ENCODE assay signal across 2 cellular contexts in genomic region chr18:47893939-47894699, GRCh38.
TF ChIP-seq lines count a peak whose summit lies in the region.

No MANE protein-coding gene starts in this region.

TF ChIP-seq in IMR-90, 13 proteins besides CTCF, POLR2A, EP300 and RAD21:
- TF ChIP-seq FOS (IDR thresholded peaks at IDR 0.05; ENCODE audit: low read depth, low read length) (no peak), CEBPB (IDR thresholded peaks at IDR 0.05; ENCODE audit: low read depth, low read length) (no peak), CHD1 (IDR thresholded peaks at IDR 0.05; ENCODE audit: low read depth, low read length) (no peak), NFE2L2 (IDR thresholded peaks at IDR 0.05; ENCODE audit: low read depth, low read length) (no peak), BHLHE40 (IDR thresholded peaks at IDR 0.05; ENCODE audit: low read depth, low read length) (no peak), MAZ (IDR thresholded peaks at IDR 0.05; ENCODE audit: borderline replicate concordance, low read depth, low read length) (no peak), MAFK (IDR thresholded peaks at IDR 0.05; ENCODE audit: low read depth, low read length) (no peak), RCOR1 (IDR thresholded peaks at IDR 0.05; ENCODE audit: insufficient replicate concordance, low read length) (no peak), RFX5 (IDR thresholded peaks at IDR 0.05; ENCODE audit: low read depth, low read length) (no peak), MXI1 (IDR thresholded peaks at IDR 0.05; ENCODE audit: borderline replicate concordance, low read depth, low read length) (no peak), SMC3 (IDR thresholded peaks at IDR 0.05; ENCODE audit: low read depth, low read length) (no peak)
- TF ChIP-seq, protein P1, sequence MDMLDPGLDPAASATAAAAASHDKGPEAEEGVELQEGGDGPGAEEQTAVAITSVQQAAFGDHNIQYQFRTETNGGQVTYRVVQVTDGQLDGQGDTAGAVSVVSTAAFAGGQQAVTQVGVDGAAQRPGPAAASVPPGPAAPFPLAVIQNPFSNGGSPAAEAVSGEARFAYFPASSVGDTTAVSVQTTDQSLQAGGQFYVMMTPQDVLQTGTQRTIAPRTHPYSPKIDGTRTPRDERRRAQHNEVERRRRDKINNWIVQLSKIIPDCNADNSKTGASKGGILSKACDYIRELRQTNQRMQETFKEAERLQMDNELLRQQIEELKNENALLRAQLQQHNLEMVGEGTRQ (IDR thresholded peaks at IDR 0.05; ENCODE audit: low read depth, low read length): no peak
- TF ChIP-seq, protein P2, sequence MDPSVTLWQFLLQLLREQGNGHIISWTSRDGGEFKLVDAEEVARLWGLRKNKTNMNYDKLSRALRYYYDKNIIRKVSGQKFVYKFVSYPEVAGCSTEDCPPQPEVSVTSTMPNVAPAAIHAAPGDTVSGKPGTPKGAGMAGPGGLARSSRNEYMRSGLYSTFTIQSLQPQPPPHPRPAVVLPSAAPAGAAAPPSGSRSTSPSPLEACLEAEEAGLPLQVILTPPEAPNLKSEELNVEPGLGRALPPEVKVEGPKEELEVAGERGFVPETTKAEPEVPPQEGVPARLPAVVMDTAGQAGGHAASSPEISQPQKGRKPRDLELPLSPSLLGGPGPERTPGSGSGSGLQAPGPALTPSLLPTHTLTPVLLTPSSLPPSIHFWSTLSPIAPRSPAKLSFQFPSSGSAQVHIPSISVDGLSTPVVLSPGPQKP (IDR thresholded peaks at IDR 0.05; ENCODE audit: borderline replicate concordance, low read depth, low read length): no peak

TF ChIP-seq in K562, 482 proteins besides CTCF, POLR2A, EP300 and RAD21:
- TF ChIP-seq MYC (IDR thresholded peaks at IDR 0.05; ENCODE audit: low read depth, low read length) (no peak), MYC (CRISPR knock-in tag; IDR thresholded peaks at IDR 0.05; ENCODE audit: borderline replicate concordance, low read depth) (no peak), TCF3 (CRISPR knock-in tag; IDR thresholded peaks at IDR 0.05) (peak; percentile 45), KHSRP (IDR thresholded peaks at IDR 0.05) (no peak), DPF2 (IDR thresholded peaks at IDR 0.05) (peak; percentile 22; the same call in 1 of the 2 replicates), CBFA2T3 (IDR thresholded peaks at IDR 0.05) (peak; percentile 77), ZNF431 (CRISPR knock-in tag; IDR thresholded peaks at IDR 0.05) (no peak), MEF2A (IDR thresholded peaks at IDR 0.05; ENCODE audit: control insufficient read depth, low read depth, low read length) (peak; percentile 59; the same call in 1 of the 2 replicates), CCNT2 (IDR thresholded peaks at IDR 0.05; ENCODE audit: borderline replicate concordance, extremely low read depth, insufficient read length, low read depth, low read length) (no peak), EHMT2 (IDR thresholded peaks at IDR 0.05) (no peak), TBL1XR1 (IDR thresholded peaks at IDR 0.05; ENCODE audit: low read length in 2 of 2) (0 out of 4 replicates have a peak, but pooled peaks of 1 of the 2 experiments have one; percentile 21), ARID1B (IDR thresholded peaks at IDR 0.05) (peak; percentile 34; the same call in 1 of the 2 replicates), NFYB (IDR thresholded peaks at IDR 0.05; ENCODE audit: extremely low read depth, insufficient read length) (no peak), SRSF3 (IDR thresholded peaks at IDR 0.05; ENCODE audit: insufficient read depth, low read length) (no peak), YY1 (IDR thresholded peaks at IDR 0.05; ENCODE audit: borderline replicate concordance in 1 of 3, control insufficient read depth in 1 of 3, extremely low read depth in 1 of 3, insufficient read depth in 3 of 3, insufficient read length in 1 of 3, insufficient replicate concordance in 2 of 3, low read depth in 1 of 3, low read length in 2 of 3) (peak in 1 of 3 experiments; percentile 18), PML (IDR thresholded peaks at IDR 0.05; ENCODE audit: low read length) (no peak), CBFA2T2 (conservative IDR thresholded peaks at IDR 0.05) (peak; percentile 50), MEIS2 (IDR thresholded peaks at IDR 0.05; ENCODE audit: partially characterized antibody) (peak; percentile 16), LCOR (CRISPR knock-in tag; IDR thresholded peaks at IDR 0.05) (no peak), TEAD4 (IDR thresholded peaks at IDR 0.05; ENCODE audit: low read length) (0 out of 2 replicates have a peak, but pooled peaks have one; percentile 44), TEAD4 (CRISPR knock-in tag; IDR thresholded peaks at IDR 0.05; ENCODE audit: borderline replicate concordance) (no peak), POLR2AphosphoS5 (IDR thresholded peaks at IDR 0.05; ENCODE audit: control insufficient read depth, insufficient read depth, low read depth, low read length) (peak; percentile 24; the same call in 1 of the 2 replicates), SMARCA4 (IDR thresholded peaks at IDR 0.05) (0 out of 2 replicates have a peak, but pooled peaks have one; percentile 20), FOSL1 (tag; conservative IDR thresholded peaks at IDR 0.05) (peak; percentile 28; the same call in 1 of the 2 replicates), ZNF224 (CRISPR knock-in tag; IDR thresholded peaks at IDR 0.05) (no peak)
- TF ChIP-seq, protein P3, sequence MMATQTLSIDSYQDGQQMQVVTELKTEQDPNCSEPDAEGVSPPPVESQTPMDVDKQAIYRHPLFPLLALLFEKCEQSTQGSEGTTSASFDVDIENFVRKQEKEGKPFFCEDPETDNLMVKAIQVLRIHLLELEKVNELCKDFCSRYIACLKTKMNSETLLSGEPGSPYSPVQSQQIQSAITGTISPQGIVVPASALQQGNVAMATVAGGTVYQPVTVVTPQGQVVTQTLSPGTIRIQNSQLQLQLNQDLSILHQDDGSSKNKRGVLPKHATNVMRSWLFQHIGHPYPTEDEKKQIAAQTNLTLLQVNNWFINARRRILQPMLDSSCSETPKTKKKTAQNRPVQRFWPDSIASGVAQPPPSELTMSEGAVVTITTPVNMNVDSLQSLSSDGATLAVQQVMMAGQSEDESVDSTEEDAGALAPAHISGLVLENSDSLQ (IDR thresholded peaks at IDR 0.05): peak; percentile 18; the same call in 1 of the 2 replicates
- TF ChIP-seq, protein P4, sequence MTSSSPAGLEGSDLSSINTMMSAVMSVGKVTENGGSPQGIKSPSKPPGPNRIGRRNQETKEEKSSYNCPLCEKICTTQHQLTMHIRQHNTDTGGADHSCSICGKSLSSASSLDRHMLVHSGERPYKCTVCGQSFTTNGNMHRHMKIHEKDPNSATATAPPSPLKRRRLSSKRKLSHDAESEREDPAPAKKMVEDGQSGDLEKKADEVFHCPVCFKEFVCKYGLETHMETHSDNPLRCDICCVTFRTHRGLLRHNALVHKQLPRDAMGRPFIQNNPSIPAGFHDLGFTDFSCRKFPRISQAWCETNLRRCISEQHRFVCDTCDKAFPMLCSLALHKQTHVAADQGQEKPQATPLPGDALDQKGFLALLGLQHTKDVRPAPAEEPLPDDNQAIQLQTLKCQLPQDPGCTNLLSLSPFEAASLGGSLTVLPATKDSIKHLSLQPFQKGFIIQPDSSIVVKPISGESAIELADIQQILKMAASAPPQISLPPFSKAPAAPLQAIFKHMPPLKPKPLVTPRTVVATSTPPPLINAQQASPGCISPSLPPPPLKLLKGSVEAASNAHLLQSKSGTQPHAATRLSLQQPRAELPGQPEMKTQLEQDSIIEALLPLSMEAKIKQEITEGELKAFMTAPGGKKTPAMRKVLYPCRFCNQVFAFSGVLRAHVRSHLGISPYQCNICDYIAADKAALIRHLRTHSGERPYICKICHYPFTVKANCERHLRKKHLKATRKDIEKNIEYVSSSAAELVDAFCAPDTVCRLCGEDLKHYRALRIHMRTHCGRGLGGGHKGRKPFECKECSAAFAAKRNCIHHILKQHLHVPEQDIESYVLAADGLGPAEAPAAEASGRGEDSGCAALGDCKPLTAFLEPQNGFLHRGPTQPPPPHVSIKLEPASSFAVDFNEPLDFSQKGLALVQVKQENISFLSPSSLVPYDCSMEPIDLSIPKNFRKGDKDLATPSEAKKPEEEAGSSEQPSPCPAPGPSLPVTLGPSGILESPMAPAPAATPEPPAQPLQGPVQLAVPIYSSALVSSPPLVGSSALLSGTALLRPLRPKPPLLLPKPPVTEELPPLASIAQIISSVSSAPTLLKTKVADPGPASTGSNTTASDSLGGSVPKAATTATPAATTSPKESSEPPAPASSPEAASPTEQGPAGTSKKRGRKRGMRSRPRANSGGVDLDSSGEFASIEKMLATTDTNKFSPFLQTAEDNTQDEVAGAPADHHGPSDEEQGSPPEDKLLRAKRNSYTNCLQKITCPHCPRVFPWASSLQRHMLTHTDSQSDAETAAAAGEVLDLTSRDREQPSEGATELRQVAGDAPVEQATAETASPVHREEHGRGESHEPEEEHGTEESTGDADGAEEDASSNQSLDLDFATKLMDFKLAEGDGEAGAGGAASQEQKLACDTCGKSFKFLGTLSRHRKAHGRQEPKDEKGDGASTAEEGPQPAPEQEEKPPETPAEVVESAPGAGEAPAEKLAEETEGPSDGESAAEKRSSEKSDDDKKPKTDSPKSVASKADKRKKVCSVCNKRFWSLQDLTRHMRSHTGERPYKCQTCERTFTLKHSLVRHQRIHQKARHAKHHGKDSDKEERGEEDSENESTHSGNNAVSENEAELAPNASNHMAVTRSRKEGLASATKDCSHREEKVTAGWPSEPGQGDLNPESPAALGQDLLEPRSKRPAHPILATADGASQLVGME (CRISPR knock-in tag; IDR thresholded peaks at IDR 0.05): no peak
- TF ChIP-seq, protein P5, sequence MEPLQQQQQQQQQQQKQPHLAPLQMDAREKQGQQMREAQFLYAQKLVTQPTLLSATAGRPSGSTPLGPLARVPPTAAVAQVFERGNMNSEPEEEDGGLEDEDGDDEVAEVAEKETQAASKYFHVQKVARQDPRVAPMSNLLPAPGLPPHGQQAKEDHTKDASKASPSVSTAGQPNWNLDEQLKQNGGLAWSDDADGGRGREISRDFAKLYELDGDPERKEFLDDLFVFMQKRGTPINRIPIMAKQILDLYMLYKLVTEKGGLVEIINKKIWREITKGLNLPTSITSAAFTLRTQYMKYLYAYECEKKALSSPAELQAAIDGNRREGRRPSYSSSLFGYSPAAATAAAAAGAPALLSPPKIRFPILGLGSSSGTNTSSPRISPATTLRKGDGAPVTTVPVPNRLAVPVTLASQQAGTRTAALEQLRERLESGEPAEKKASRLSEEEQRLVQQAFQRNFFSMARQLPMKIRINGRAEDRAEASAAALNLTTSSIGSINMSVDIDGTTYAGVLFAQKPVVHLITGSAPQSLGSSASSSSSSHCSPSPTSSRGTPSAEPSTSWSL (CRISPR knock-in tag; IDR thresholded peaks at IDR 0.05; ENCODE audit: borderline replicate concordance): no peak
